In genomic region chr4:139794158-139794954, GRCh38 we compare ENCODE assay signal across 23 cellular contexts.
DNase-seq lines count a peak whose midpoint lies in the region; ATAC-seq, FAIRE-seq and TF ChIP-seq lines count a peak whose summit lies in the region.
"Had no signal": no experiment of that assay in that cellular context is flagged by ENCODE, and none has a peak within 500 bp of the region (broad histone marks: within the 10 kb centered on the region; RNA-seq: fewer than 3 reads in every experiment).

No MANE protein-coding gene starts in this region.

- H3K4me1 Mint-ChIP-seq in HFFc6 (ENCODE audit: low read depth), result peaks cover 19% of the 10 kb centered on the region
- H3K4me1 Mint-ChIP-seq in activated CD8-positive, alpha-beta T cell treated with anti-CD3 and anti-CD28 coated beads, Interleukin-2, amount 10 ng/mL, durations not matched to agents 7 days and 5 days (ENCODE audit: low read depth), result peaks cover 13% of the 10 kb centered on the region
- H3K4me1 Mint-ChIP-seq in activated CD8-positive, alpha-beta T cell treated with anti-CD3 and anti-CD28 coated beads for 36 hours (ENCODE audit: low read depth), result peaks cover 4% of the 10 kb centered on the region
- H3K4me1 Mint-ChIP-seq: memory B cell; stimulated activated effector memory CD8-positive, alpha-beta T cell treated with anti-CD3 and anti-CD28 coated beads, Interleukin-12 subunit alpha, Interleukin-12 subunit beta, amount 100 ng/mL, for 72 hours had no signal

- FAIRE-seq in RCC 7860 (lab: Jason Lieb, UNC), result no peak

- H3K36me3 Mint-ChIP-seq in HFFc6 (ENCODE audit: low read depth), result no peaks in the 10 kb centered on the region
- H3K36me3 Mint-ChIP-seq in activated CD8-positive, alpha-beta T cell treated with anti-CD3 and anti-CD28 coated beads, Interleukin-2, amount 10 ng/mL, durations not matched to agents 7 days and 5 days (ENCODE audit: low read depth), result no peaks in the 10 kb centered on the region
- no peaks in the 10 kb centered on the region for H3K36me3 Mint-ChIP-seq in activated CD8-positive, alpha-beta T cell treated with anti-CD3 and anti-CD28 coated beads for 36 hours (ENCODE audit: low read depth)
- H3K36me3 Mint-ChIP-seq: activated naive CD8-positive, alpha-beta T cell treated with anti-CD3 and anti-CD28 coated beads, Interleukin-2, amount 10 ng/mL, durations not matched to agents 7 days and 5 days; memory B cell; naive B cell; stimulated activated effector memory CD8-positive, alpha-beta T cell treated with anti-CD3 and anti-CD28 coated beads, Interleukin-12 subunit alpha, Interleukin-12 subunit beta, amount 100 ng/mL, for 72 hours had no signal

- no peaks in the 10 kb centered on the region for H3K9me3 Mint-ChIP-seq in HFFc6
- no peaks in the 10 kb centered on the region for H3K9me3 Mint-ChIP-seq in activated CD8-positive, alpha-beta T cell treated with anti-CD3 and anti-CD28 coated beads, Interleukin-2, amount 10 ng/mL, durations not matched to agents 7 days and 5 days (ENCODE audit: insufficient read depth)
- H3K9me3 Mint-ChIP-seq in activated CD8-positive, alpha-beta T cell treated with anti-CD3 and anti-CD28 coated beads for 36 hours, result no peaks in the 10 kb centered on the region
- H3K9me3 Mint-ChIP-seq: activated naive CD8-positive, alpha-beta T cell treated with anti-CD3 and anti-CD28 coated beads, Interleukin-2, amount 10 ng/mL, durations not matched to agents 7 days and 5 days; memory B cell; naive B cell; stimulated activated effector memory CD8-positive, alpha-beta T cell treated with anti-CD3 and anti-CD28 coated beads, Interleukin-12 subunit alpha, Interleukin-12 subunit beta, amount 100 ng/mL, for 72 hours had no signal

- CTCF ChIA-PET in activated CD8-positive, alpha-beta T cell treated with anti-CD3 and anti-CD28 coated beads, Interleukin-2, amount 10 ng/mL, durations not matched to agents 7 days and 5 days (lab: Charles Lee), result interaction anchor here (1.1 kb wide), 1 partner anchor 60 kb away, joined by 3 read pairs; no protein-coding TSS in a partner anchor
- CTCF ChIA-PET in activated CD8-positive, alpha-beta T cell treated with anti-CD3 and anti-CD28 coated beads for 36 hours (lab: Charles Lee), result interaction anchor here (1.3 to 1.6 kb wide), 2 partner anchors 12 to 42 kb away, joined by 3 read pairs; no protein-coding TSS in a partner anchor

- H3K27ac Mint-ChIP-seq in HFFc6, result no peak overlapping the region
- no peak overlapping the region for H3K27ac Mint-ChIP-seq in activated CD8-positive, alpha-beta T cell treated with anti-CD3 and anti-CD28 coated beads, Interleukin-2, amount 10 ng/mL, durations not matched to agents 7 days and 5 days
- no peak overlapping the region for H3K27ac Mint-ChIP-seq in activated CD8-positive, alpha-beta T cell treated with anti-CD3 and anti-CD28 coated beads for 36 hours
- H3K27ac Mint-ChIP-seq: activated naive CD8-positive, alpha-beta T cell treated with anti-CD3 and anti-CD28 coated beads, Interleukin-2, amount 10 ng/mL, durations not matched to agents 7 days and 5 days; memory B cell; stimulated activated effector memory CD8-positive, alpha-beta T cell treated with anti-CD3 and anti-CD28 coated beads, Interleukin-12 subunit alpha, Interleukin-12 subunit beta, amount 100 ng/mL, for 72 hours had no signal

- no peak overlapping the region for H3K4me3 Mint-ChIP-seq in HFFc6
- no peak overlapping the region for H3K4me3 Mint-ChIP-seq in activated CD8-positive, alpha-beta T cell treated with anti-CD3 and anti-CD28 coated beads, Interleukin-2, amount 10 ng/mL, durations not matched to agents 7 days and 5 days
- H3K4me3 Mint-ChIP-seq in activated CD8-positive, alpha-beta T cell treated with anti-CD3 and anti-CD28 coated beads for 36 hours, result no peak overlapping the region
- H3K4me3 Mint-ChIP-seq: activated naive CD8-positive, alpha-beta T cell treated with anti-CD3 and anti-CD28 coated beads, Interleukin-2, amount 10 ng/mL, durations not matched to agents 7 days and 5 days; memory B cell; naive B cell; stimulated activated effector memory CD8-positive, alpha-beta T cell treated with anti-CD3 and anti-CD28 coated beads, Interleukin-12 subunit alpha, Interleukin-12 subunit beta, amount 100 ng/mL, for 72 hours had no signal

- DNase-seq in AG09319 (ENCODE audit: extremely low read depth, low read depth) (peak; percentile 52), HFFc6 (peak; percentile 30), astrocyte of the cerebellum (ENCODE audit: low read depth) (peak; percentile 57), foreskin fibroblast (peak; percentile 52 to 82), RCC 7860 (ENCODE audit: low spot score) (no peak), NCI-H526 treated with DMSO at 0.1 percent for 48 hours (lab: John Stamatoyannopoulos, UW) (no peak)
- no peak for DNase-seq in activated CD8-positive, alpha-beta T cell treated with anti-CD3 and anti-CD28 coated beads, Interleukin-2, amount 10 ng/mL, durations not matched to agents 7 days and 5 days
- no peak for DNase-seq in activated CD8-positive, alpha-beta T cell treated with anti-CD3 and anti-CD28 coated beads for 36 hours
- DNase-seq: ACHN; activated CD4-positive, alpha-beta T cell treated with anti-CD3 and anti-CD28 coated beads for 1 hour; activated naive CD8-positive, alpha-beta T cell treated with anti-CD3 and anti-CD28 coated beads, Interleukin-2, amount 10 ng/mL, durations not matched to agents 7 days and 5 days; DMS79 treated with DMSO at 0.1 percent for 48 hours; naive B cell; NCI-H1105 treated with DMSO at 0.1 percent for 48 hours; NCI-H2081 treated with DMSO at 0.1 percent for 48 hours; NCI-H510A; ovary; right lobe of liver; SW 1271 had no signal

- in situ Hi-C loops in astrocyte of the cerebellum (cut with HindIII; ENCODE audit: low sequenced_read_pairs), result no loop called here

- ATAC-seq in activated CD8-positive, alpha-beta T cell treated with anti-CD3 and anti-CD28 coated beads, Interleukin-2, amount 10 ng/mL, durations not matched to agents 7 days and 5 days, result no peak
- no peak for ATAC-seq in activated CD8-positive, alpha-beta T cell treated with anti-CD3 and anti-CD28 coated beads for 36 hours
- ATAC-seq: HCT116; stimulated activated effector memory CD8-positive, alpha-beta T cell treated with anti-CD3 and anti-CD28 coated beads, Interleukin-12 subunit alpha, Interleukin-12 subunit beta, amount 100 ng/mL, for 72 hours had no signal

- TF ChIP-seq CTCF in AG09319 (IDR thresholded peaks at IDR 0.05; ENCODE audit: low read depth, low read length), result no peak
- TF ChIP-seq CTCF in HFFc6 (IDR thresholded peaks at IDR 0.05), result no peak
- TF ChIP-seq CTCF in astrocyte of the cerebellum (IDR thresholded peaks at IDR 0.05; ENCODE audit: low read depth, low read length, missing control alignments), result no peak
- no peak for TF ChIP-seq CTCF in foreskin fibroblast (IDR thresholded peaks at IDR 0.05; ENCODE audit: low read depth, low read length)
- no peak for TF ChIP-seq CTCF in activated CD8-positive, alpha-beta T cell treated with anti-CD3 and anti-CD28 coated beads for 36 hours (IDR thresholded peaks at IDR 0.05)

- POLR2A ChIA-PET in activated CD8-positive, alpha-beta T cell treated with anti-CD3 and anti-CD28 coated beads, Interleukin-2, amount 10 ng/mL, durations not matched to agents 7 days and 5 days (lab: Charles Lee), result no interaction called here
- POLR2A ChIA-PET in activated CD8-positive, alpha-beta T cell treated with anti-CD3 and anti-CD28 coated beads for 36 hours (lab: Charles Lee), result no interaction called here

- H3K4me3 ChIP-seq in astrocyte of the cerebellum (ENCODE audit: low read depth, low read length), result no peak overlapping the region
- no peak overlapping the region for H3K4me3 ChIP-seq in foreskin fibroblast (ENCODE audit: low read depth in 1 of 2, low read length in 2 of 2)
- H3K4me3 ChIP-seq: ovary, right lobe of liver, thoracic aorta had no signal

- peaks cover 5% of the 10 kb centered on the region for H3K27me3 Mint-ChIP-seq in HFFc6 (ENCODE audit: insufficient read depth)
- H3K27me3 Mint-ChIP-seq in activated CD8-positive, alpha-beta T cell treated with anti-CD3 and anti-CD28 coated beads, Interleukin-2, amount 10 ng/mL, durations not matched to agents 7 days and 5 days (ENCODE audit: low read depth), result no peaks in the 10 kb centered on the region
- no peaks in the 10 kb centered on the region for H3K27me3 Mint-ChIP-seq in activated CD8-positive, alpha-beta T cell treated with anti-CD3 and anti-CD28 coated beads for 36 hours

- intact Hi-C loops in activated CD8-positive, alpha-beta T cell treated with anti-CD3 and anti-CD28 coated beads for 36 hours (cut with micrococcal nuclease), result no loop called here

Comparison
In these comparisons a context has a peak if more than half of its experiments do, and no peak if none do; other contexts are left out.
1. DNase-seq: peak in AG09319 (single experiment), HFFc6 (single experiment), astrocyte of the cerebellum (single experiment) and foreskin fibroblast (2 of 2); none in RCC 7860 (single experiment), activated CD8-positive, alpha-beta T cell treated with anti-CD3 and anti-CD28 coated beads, Interleukin-2, amount 10 ng/mL, durations not matched to agents 7 days and 5 days (single experiment), NCI-H526 treated with DMSO at 0.1 percent for 48 hours (single experiment) and activated CD8-positive, alpha-beta T cell treated with anti-CD3 and anti-CD28 coated beads for 36 hours (single experiment).